ENCODE assay signal across 20 cellular contexts in genomic region chr4:8747467-8747841, GRCh38.
DNase-seq lines count a peak whose midpoint lies in the region; ATAC-seq, FAIRE-seq and TF ChIP-seq lines count a peak whose summit lies in the region.
"Had no signal": no experiment of that assay in that cellular context is flagged by ENCODE, and none has a peak within 500 bp of the region (broad histone marks: within the 10 kb centered on the region; RNA-seq: fewer than 3 reads in every experiment).

No MANE protein-coding gene starts in this region.

- H4K91ac ChIP-seq in H1 (replicated peaks; ENCODE audit: insufficient read length, low read length) = no peak overlapping the region
- H4K91ac ChIP-seq in neuronal stem cell (ENCODE audit: low read depth, low read length, poor library complexity) = no peak overlapping the region

- H3K9ac ChIP-seq in H1 (replicated peaks in 1 of 4; ENCODE audit: extremely low read depth in 1 of 4, low read depth in 3 of 4, low read length in 3 of 4) = no peak overlapping the region
- no peak overlapping the region for H3K9ac ChIP-seq in neuronal stem cell (ENCODE audit: low read depth, low read length, poor library complexity)
- H3K9ac ChIP-seq in mesendoderm (ENCODE audit: low read length) = no peak overlapping the region
- H3K9ac ChIP-seq: BLaER1 had no signal

- H3K9me3 ChIP-seq in right atrium auricular region = no peaks in the 10 kb centered on the region
- H3K9me3 ChIP-seq in H1 (ENCODE audit: insufficient read depth in 2 of 2, low read depth in 1 of 2, low read length in 1 of 2) = no peaks in the 10 kb centered on the region
- H3K9me3 ChIP-seq in neuronal stem cell (replicated peaks in 1 of 2; ENCODE audit: control insufficient read depth in 2 of 2, insufficient read depth in 1 of 2, low read depth in 1 of 2, low read length in 2 of 2) = peaks cover 0 to 7% of the 10 kb centered on the region in 2 donors
- no peaks in the 10 kb centered on the region for H3K9me3 ChIP-seq in aorta (ENCODE audit: control insufficient read depth, low read length)
- H3K9me3 ChIP-seq: BLaER1 had no signal

- CTCF ChIA-PET in H1 (lab: Charles Lee; ENCODE audit: partially characterized antibody) = interaction anchor here (1.6 kb wide), 1 partner anchor 109 kb away, joined by 5 read pairs; no protein-coding TSS in a partner anchor

- H3K4me3 ChIP-seq in right atrium auricular region (no peak overlapping the region), H1 (ENCODE audit: extremely low read depth in 1 of 4, insufficient read depth in 2 of 4, low read depth in 3 of 4, low read length in 4 of 4) (no peak overlapping the region), neuronal stem cell (ENCODE audit: low read length in 2 of 2) (no peak overlapping the region), aorta (ENCODE audit: low read length in 2 of 2) (no peak overlapping the region), mesendoderm (ENCODE audit: low read length) (no peak overlapping the region)
- H3K4me3 ChIP-seq: BLaER1 had no signal

- no peak overlapping the region for H2BK12ac ChIP-seq in H1 (ENCODE audit: low read depth, low read length)
- H2BK12ac ChIP-seq in neuronal stem cell (ENCODE audit: low read length) = peak overlapping the region; percentile 81

- TF ChIP-seq CTCF in right atrium auricular region (IDR thresholded peaks at IDR 0.05) = no peak
- no peak for TF ChIP-seq CTCF in H1 (IDR thresholded peaks at IDR 0.05; ENCODE audit: control extremely low read depth in 1 of 3, insufficient read depth in 1 of 3, low read depth in 1 of 3, low read length in 3 of 3)

- H2BK15ac ChIP-seq in H1 (ENCODE audit: low read length) (no peak overlapping the region), neuronal stem cell (ENCODE audit: low read length) (no peak overlapping the region), mesendoderm (replicated peaks; ENCODE audit: low read depth) (no peak overlapping the region)

- H3K79me2 ChIP-seq in H1 (ENCODE audit: control insufficient read depth in 1 of 2, insufficient read depth in 2 of 2, low read length in 2 of 2) (no peaks in the 10 kb centered on the region), mesendoderm (ENCODE audit: control insufficient read depth, insufficient read depth, low read length) (no peaks in the 10 kb centered on the region)

- no peak overlapping the region for H2BK120ac ChIP-seq in H1 (replicated peaks; ENCODE audit: low read depth, low read length)
- H2BK120ac ChIP-seq in neuronal stem cell (ENCODE audit: low read depth, low read length) = no peak overlapping the region
- no peak overlapping the region for H2BK120ac ChIP-seq in mesendoderm (ENCODE audit: low read depth, low read length)

- H2AFZ ChIP-seq in H1 (ENCODE audit: low read length) = no peak overlapping the region; the same call in 1 of the 2 replicates
- no peak overlapping the region for H2AFZ ChIP-seq in neuronal stem cell (ENCODE audit: low read length)

- peaks cover 0 to 4% of the 10 kb centered on the region in 2 experiments for H4K20me1 ChIP-seq in H1 (replicated peaks in 1 of 2; ENCODE audit: control insufficient read depth in 1 of 2, insufficient read depth in 2 of 2, low read length in 2 of 2)
- H4K20me1 ChIP-seq: BLaER1 had no signal

- POLR2A ChIA-PET in H1 (lab: Charles Lee; ENCODE audit: partially characterized antibody) = no interaction called here

- TF ChIP-seq RAD21 in H1 (IDR thresholded peaks at IDR 0.05 in 1 of 2, conservative IDR thresholded peaks at IDR 0.05 in 1 of 2; ENCODE audit: low read depth in 2 of 2, low read length in 2 of 2) = no peak

- no peak overlapping the region; the same call in 1 of the 2 replicates for H3K18ac ChIP-seq in H1 (ENCODE audit: extremely low read depth, low read length)
- peak overlapping the region; percentile 84 for H3K18ac ChIP-seq in neuronal stem cell (ENCODE audit: low read length)
- H3K18ac ChIP-seq in mesendoderm (ENCODE audit: low read length) = no peak overlapping the region

- no peak overlapping the region for H3K56ac ChIP-seq in H1 (replicated peaks; ENCODE audit: insufficient read length, low read depth, low read length)
- H3K56ac ChIP-seq in mesendoderm (ENCODE audit: low read length) = no peak overlapping the region

- H3K23me2 ChIP-seq in H1 (ENCODE audit: low read depth, low read length) = no peaks in the 10 kb centered on the region; the same call in 1 of the 2 replicates

- H3K14ac ChIP-seq in H1 (ENCODE audit: insufficient read length) (no peak overlapping the region), neuronal stem cell (ENCODE audit: low read length) (no peak overlapping the region)

- no peak overlapping the region for H2AK5ac ChIP-seq in H1 (ENCODE audit: low read depth, low read length)
- peak overlapping the region; percentile 96 for H2AK5ac ChIP-seq in neuronal stem cell (ENCODE audit: low read depth, low read length)
- H2AK5ac ChIP-seq in mesendoderm (ENCODE audit: low read length) = no peak overlapping the region

- no peaks in the 10 kb centered on the region for H3K4me1 ChIP-seq in right atrium auricular region
- H3K4me1 ChIP-seq in H1 (replicated peaks in 1 of 4; ENCODE audit: control insufficient read depth in 3 of 4, insufficient read depth in 4 of 4, low read length in 3 of 4) = no peaks in the 10 kb centered on the region; a peak in 1 of 7 replicates
- H3K4me1 ChIP-seq in neuronal stem cell (ENCODE audit: control insufficient read depth in 2 of 2, insufficient read depth in 1 of 2, low read depth in 1 of 2, low read length in 2 of 2) = peaks cover 0 to 3% of the 10 kb centered on the region in 2 donors
- no peaks in the 10 kb centered on the region for H3K4me1 ChIP-seq in aorta (ENCODE audit: control insufficient read depth in 1 of 2, insufficient read depth in 2 of 2, low read length in 2 of 2)
- H3K4me1 ChIP-seq in mesendoderm (ENCODE audit: control insufficient read depth, low read depth, low read length) = no peaks in the 10 kb centered on the region
- H3K4me1 ChIP-seq: BLaER1 had no signal

- H2BK20ac ChIP-seq in H1 (ENCODE audit: low read length) = no peak overlapping the region

- no peaks in the 10 kb centered on the region for H3K36me3 ChIP-seq in right atrium auricular region
- H3K36me3 ChIP-seq in H1 (ENCODE audit: control insufficient read depth in 2 of 4, insufficient read depth in 4 of 4, low read length in 3 of 4) = no peaks in the 10 kb centered on the region
- H3K36me3 ChIP-seq in neuronal stem cell (replicated peaks in 1 of 2; ENCODE audit: control insufficient read depth in 2 of 2, insufficient read depth in 2 of 2, low read length in 2 of 2) = peaks cover 0 to 2% of the 10 kb centered on the region in 2 donors
- no peaks in the 10 kb centered on the region for H3K36me3 ChIP-seq in aorta (ENCODE audit: control insufficient read depth in 1 of 2, insufficient read depth in 2 of 2, low read length in 1 of 2)
- no peaks in the 10 kb centered on the region for H3K36me3 ChIP-seq in mesendoderm (ENCODE audit: control insufficient read depth, insufficient read depth, low read length)
- H3K36me3 ChIP-seq: BLaER1 had no signal

- H4K8ac ChIP-seq in H1 (ENCODE audit: extremely low read depth, insufficient read depth, low read length) = peak overlapping the region; percentile 31; the same call in 1 of the 2 replicates
- no peak overlapping the region for H4K8ac ChIP-seq in neuronal stem cell (ENCODE audit: low read depth, low read length)
- H4K8ac ChIP-seq in mesendoderm (ENCODE audit: low read depth, low read length) = no peak overlapping the region

- H2BK5ac ChIP-seq in H1 (ENCODE audit: low read depth, low read length) (peak overlapping the region; percentile 12; the same call in 1 of the 2 replicates), neuronal stem cell (ENCODE audit: low read length) (peak overlapping the region; percentile 31), mesendoderm (ENCODE audit: low read length) (no peak overlapping the region)

- no peak for ATAC-seq in aorta (ENCODE audit: low FRiP score)
- ATAC-seq: CD8-positive, alpha-beta T cell had no signal

- TF ChIP-seq EP300 in H1 (IDR thresholded peaks at IDR 0.05; ENCODE audit: borderline replicate concordance in 1 of 2, low read depth in 2 of 2, low read length in 2 of 2) = no peak

- WGBS in H1 (ENCODE audit: extremely low coverage in 1 of 2, insufficient coverage in 1 of 2, insufficient read length in 1 of 2, insufficient replicate concordance in 2 of 2, low coverage in 1 of 2, low lambda C conversion rate in 2 of 2, missing lambda C conversion rate in 1 of 2), 2 experiments = 91% methylated on average over 18 of the region's 25 CpGs; no CpG with 5 or more reads in 1 of the 2 experiments
- no CpG with 5 or more reads among the region's 25 CpGs for WGBS in neuronal stem cell (ENCODE audit: extremely low coverage in 2 of 2, insufficient read length in 2 of 2, insufficient replicate concordance in 1 of 2), 2 donors
- WGBS in aorta, 2 donors = 76 to 79% methylated on average over 25 of the region's 25 CpGs
- no CpG with 5 or more reads among the region's 25 CpGs for WGBS in mesendoderm (ENCODE audit: extremely low coverage, insufficient coverage, low lambda C conversion rate)

- no peaks in the 10 kb centered on the region for H3K79me1 ChIP-seq in H1 (ENCODE audit: low read depth, low read length)
- H3K79me1 ChIP-seq in neuronal stem cell (ENCODE audit: low read depth, low read length) = no peaks in the 10 kb centered on the region
- no peaks in the 10 kb centered on the region for H3K79me1 ChIP-seq in mesendoderm (ENCODE audit: low read length)

- no peak for TF ChIP-seq POLR2A in H1 (IDR thresholded peaks at IDR 0.05; ENCODE audit: control extremely low read depth in 1 of 2, low read depth in 2 of 2, low read length in 2 of 2)

- no peak overlapping the region for H3K27ac ChIP-seq in right atrium auricular region
- H3K27ac ChIP-seq in H1 (ENCODE audit: low read depth, low read length) = no peak overlapping the region
- no peak overlapping the region for H3K27ac ChIP-seq in neuronal stem cell (replicated peaks; ENCODE audit: low read length)
- H3K27ac ChIP-seq in aorta (ENCODE audit: low read depth in 1 of 2, low read length in 2 of 2) = no peak overlapping the region
- no peak overlapping the region for H3K27ac ChIP-seq in mesendoderm (ENCODE audit: low read depth, low read length)
- H3K27ac ChIP-seq: BLaER1 had no signal

- H4K5ac ChIP-seq in H1 (ENCODE audit: insufficient read length, low read depth, low read length) = no peak overlapping the region
- no peak overlapping the region for H4K5ac ChIP-seq in mesendoderm (ENCODE audit: low read length)

- H3K4ac ChIP-seq in H1 (replicated peaks; ENCODE audit: insufficient read length, low read depth, low read length) (no peak overlapping the region), neuronal stem cell (ENCODE audit: low read length) (no peak overlapping the region), mesendoderm (ENCODE audit: low read depth, low read length) (no peak overlapping the region)

- FAIRE-seq in H1 (lab: Jason Lieb, UNC) = no peak
- FAIRE-seq: GM12892, GM18507, RCC 7860 had no signal

- no peak overlapping the region for H3K23ac ChIP-seq in H1 (ENCODE audit: insufficient read length)
- H3K23ac ChIP-seq in neuronal stem cell (ENCODE audit: low read depth, low read length, poor library complexity) = no peak overlapping the region
- H3K23ac ChIP-seq in mesendoderm (ENCODE audit: low read length) = no peak overlapping the region

- DNase-seq in cardiac septum (ENCODE audit: low spot score) (peak; percentile 63), right atrium auricular region (ENCODE audit: low spot score) (no peak), H1 (ENCODE audit: low read depth in 1 of 2, low spot score in 2 of 2) (peak in 1 of 2 experiments; percentile 49), neuronal stem cell (ENCODE audit: low spot score) (no peak), aorta (peak; percentile 17 to 73), midbrain (lab: John Stamatoyannopoulos, UW) (no peak), mesendoderm (no peak)
- DNase-seq: CD8-positive, alpha-beta T cell; DMS53; EL; GOT3; KG1; MV-4-11; NCI-H1694 treated with DMSO at 0.1 percent for 48 hours; NCI-H748 treated with DMSO at 0.1 percent for 48 hours; SHP77 had no signal

- H3K27me3 ChIP-seq in right atrium auricular region (no peaks in the 10 kb centered on the region), H1 (replicated peaks in 1 of 4; ENCODE audit: control insufficient read depth in 3 of 4, extremely low read depth in 1 of 4, insufficient read depth in 3 of 4, low read length in 3 of 4) (no peaks in the 10 kb centered on the region), neuronal stem cell (ENCODE audit: control insufficient read depth in 3 of 3, insufficient read depth in 3 of 3, low read depth in 1 of 3, low read length in 3 of 3) (no peaks in the 10 kb centered on the region), aorta (ENCODE audit: control insufficient read depth in 1 of 2, insufficient read depth in 2 of 2, low read length in 1 of 2) (no peaks in the 10 kb centered on the region), mesendoderm (ENCODE audit: insufficient read depth, low read length, poor library complexity) (no peaks in the 10 kb centered on the region)
- H3K27me3 ChIP-seq: BLaER1 had no signal

- intact Hi-C loops in cardiac septum (cut with DNase I) = no loop called here
- intact Hi-C loops in aorta (cut with DNase I) = no loop called here

- H3K4me2 ChIP-seq in H1 (ENCODE audit: insufficient read depth in 1 of 2, low read depth in 2 of 2, low read length in 2 of 2) (no peak overlapping the region), neuronal stem cell (ENCODE audit: insufficient read depth, low read length, poor library complexity, severe bottlenecking) (no peak overlapping the region), mesendoderm (ENCODE audit: low read length) (no peak overlapping the region)
- H3K4me2 ChIP-seq: BLaER1 had no signal

Comparison
In these comparisons a context has a peak if more than half of its experiments do, and no peak if none do; other contexts are left out.
1. DNase-seq: peak in cardiac septum (single experiment) and aorta (2 of 2); none in right atrium auricular region (single experiment), neuronal stem cell (single experiment), midbrain (single experiment) and mesendoderm (single experiment).